Comparison of ENCODE assay signal across 18 cellular contexts in the genomic region with DNA sequence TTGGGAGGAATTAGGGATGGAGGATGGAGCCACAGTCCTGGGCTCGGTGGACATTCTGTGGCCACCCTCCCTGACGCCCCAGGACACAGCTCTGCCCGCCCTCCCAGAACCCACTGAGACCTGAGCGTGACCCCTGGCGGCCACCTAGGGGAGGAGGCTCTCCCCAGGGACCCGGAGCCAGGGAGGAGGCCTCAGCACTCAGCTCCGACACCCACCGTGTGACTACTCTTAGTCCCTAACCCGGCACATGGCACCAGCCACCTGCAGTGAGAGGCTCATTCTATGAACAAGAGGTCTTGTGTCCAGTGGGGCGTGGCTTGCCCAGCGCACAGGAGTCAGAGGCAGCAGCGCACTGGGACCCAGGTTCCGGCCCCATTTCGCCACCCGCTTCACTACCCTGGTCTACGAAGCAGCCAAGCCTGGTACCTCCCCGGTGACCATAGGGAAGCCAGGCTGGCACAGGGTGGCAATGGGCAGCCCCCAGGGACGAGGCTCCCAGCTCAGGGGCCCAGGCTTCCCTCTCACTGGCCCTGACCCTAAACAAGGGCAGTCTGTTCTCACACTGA. TPM values are rescaled to one million over a fixed set of nuclear protein-coding genes. Genes with fewer than 3 reads are reported as not detected.
DNase-seq lines count a peak whose midpoint lies in the region; ATAC-seq and TF ChIP-seq lines count a peak whose summit lies in the region.
"Had no signal": no experiment of that assay in that cellular context is flagged by ENCODE, and none has a peak within 500 bp of the region (broad histone marks: within the 10 kb centered on the region; RNA-seq: fewer than 3 reads in every experiment).

No MANE protein-coding gene starts in this region.

- TF ChIP-seq EP300 in SK-N-SH (IDR thresholded peaks at IDR 0.05; ENCODE audit: borderline replicate concordance in 1 of 2, low read depth in 1 of 2, low read length in 1 of 2), result no peak

- POLR2A ChIA-PET in SK-N-SH (lab: Yijun Ruan, JAX), result interaction anchor here (0.9 to 1.8 kb wide), 3 partner anchors 24 to 92 kb away, joined by 4 to 6 read pairs (median 6); partner anchors contain the start of gene DBH

- H3K4me3 ChIP-seq in SK-N-SH (ENCODE audit: low read depth in 2 of 2, low read length in 1 of 2) (no peak overlapping the region), NT2/D1 (ENCODE audit: insufficient read length, low read depth) (no peak overlapping the region), spleen (no peak overlapping the region)

- no peak overlapping the region for H2AFZ ChIP-seq in SK-N-SH (ENCODE audit: low read depth)

- CTCF ChIA-PET in SK-N-SH (lab: Yijun Ruan, JAX), result interaction anchor here (0.7 to 8.7 kb wide), 13 partner anchors 10 to 241 kb away, joined by 3 to 83 read pairs (median 6); partner anchors contain the start of genes ADAMTSL2 and SARDH

- no peaks in the 10 kb centered on the region for H4K20me1 ChIP-seq in SK-N-SH (ENCODE audit: insufficient read depth)

- H3K9ac ChIP-seq in SK-N-SH (no peak overlapping the region), NT2/D1 (ENCODE audit: insufficient read length, low read depth) (peak overlapping the region; percentile 2)

- peaks cover 0 to 5% of the 10 kb centered on the region in 2 experiments; a peak in 1 of 4 replicates for H3K4me1 ChIP-seq in SK-N-SH (ENCODE audit: control insufficient read depth in 1 of 2, insufficient read depth in 2 of 2, low read depth in 1 of 2, low read length in 1 of 2)
- peaks cover 3% of the 10 kb centered on the region for H3K4me1 ChIP-seq in NT2/D1 (ENCODE audit: insufficient read depth, insufficient read length)
- H3K4me1 ChIP-seq in spleen, result peaks cover 0 to 3% (median 0%) of the 10 kb centered on the region in 6 donors

- no peaks in the 10 kb centered on the region for H3K27me3 ChIP-seq in SK-N-SH (ENCODE audit: insufficient read depth)
- H3K27me3 ChIP-seq in NT2/D1 (ENCODE audit: insufficient read depth, insufficient read length), result no peaks in the 10 kb centered on the region
- peaks cover 0 to 51% (median 0%) of the 10 kb centered on the region in 7 donors for H3K27me3 ChIP-seq in spleen (replicated peaks in 1 of 7)

- no peaks in the 10 kb centered on the region for H3K79me2 ChIP-seq in SK-N-SH (ENCODE audit: insufficient read depth)

- WGBS in SK-N-SH (ENCODE audit: low lambda C conversion rate), result 57% methylated on average over 2 of the region's 18 CpGs
- WGBS in spleen, 5 donors, result 72 to 94% (median 87%) methylated on average over 10 to 18 of the region's 18 CpGs

- H3F3A ChIP-seq in SK-N-SH (replicated peaks; ENCODE audit: insufficient read depth), result peaks cover 4% of the 10 kb centered on the region

- H3K9me3 ChIP-seq in SK-N-SH (no peaks in the 10 kb centered on the region), NT2/D1 (ENCODE audit: insufficient read depth, low read length) (peaks cover 13% of the 10 kb centered on the region; the same call in 1 of the 2 replicates), spleen (no peaks in the 10 kb centered on the region)

- H3K36me3 ChIP-seq in SK-N-SH (replicated peaks in 1 of 2; ENCODE audit: control insufficient read depth in 1 of 2, insufficient read depth in 2 of 2, low read length in 1 of 2) (peaks cover 0 to 3% of the 10 kb centered on the region in 2 experiments), NT2/D1 (ENCODE audit: insufficient read depth, insufficient read length, low read length) (no peaks in the 10 kb centered on the region), spleen (no peaks in the 10 kb centered on the region)

- no peak for TF ChIP-seq POLR2A in spleen (IDR thresholded peaks at IDR 0.05)

- intact Hi-C loops in spleen (cut with DNase I; ENCODE audit: low total_unique reads), result loop anchor here (10.0 kb wide), 1 partner anchor 193 kb away; the partner anchor contains the start of gene ADAMTSL2

- no peak for TF ChIP-seq RAD21 in SK-N-SH (IDR thresholded peaks at IDR 0.05; ENCODE audit: low read length)

- peak; percentile 29 for DNase-seq in SK-N-SH
- no peak for DNase-seq in NT2/D1 (ENCODE audit: low read depth, low spot score)
- DNase-seq in iPS-NIHi11 (ENCODE audit: low spot score), result peak; percentile 2
- DNase-seq in spleen, result peak; percentile 67
- DNase-seq in NCI-H2171 treated with DMSO at 0.1 percent for 48 hours (lab: John Stamatoyannopoulos, UW), result no peak
- no peak for DNase-seq in NCI-H187 (lab: John Stamatoyannopoulos, UW)
- DNase-seq in NOMO-1 treated with dmso at 0.1 percent for 144 hours (lab: John Stamatoyannopoulos, UW; ENCODE audit: unreplicated experiment), result no peak
- DNase-seq: activated CD4-positive, alpha-beta T cell treated with anti-CD3 and anti-CD28 coated beads, Interleukin-2, amount 10 ng/mL, durations not matched to agents 24 days and 14 days; activated naive CD4-positive, alpha-beta T cell treated with anti-CD3 and anti-CD28 coated beads, Interleukin-2, amount 10 ng/mL, durations not matched to agents 7 days and 5 days; activated T-cell treated with anti-CD3 and anti-CD28 coated beads for 4 hours; HCEC 1CT; NCI-H1694 treated with DMSO at 0.1 percent for 48 hours; NCI-H345; nucleus accumbens; stimulated activated CD4-positive, alpha-beta T cell treated with anti-CD3 and anti-CD28 coated beads, Interleukin-2, amount 100 ng/mL, for 24 hours; SW 1271 had no signal

- no peak overlapping the region for H3K4me2 ChIP-seq in SK-N-SH

- H3K9me2 ChIP-seq in SK-N-SH, result no peaks in the 10 kb centered on the region

- TF ChIP-seq CTCF in SK-N-SH (IDR thresholded peaks at IDR 0.05) (no peak), spleen (IDR thresholded peaks at IDR 0.05 in 8 of 11, conservative IDR thresholded peaks at IDR 0.05 in 3 of 11) (no peak)

- ATAC-seq in SK-N-SH treated with all-trans-retinoic acid at 6 μM for 48 hours, result no peak

- no peak overlapping the region for H3K27ac ChIP-seq in SK-N-SH (ENCODE audit: low read depth in 2 of 2, low read length in 1 of 2)
- H3K27ac ChIP-seq in spleen, result no peak overlapping the region
- H3K27ac ChIP-seq: 22Rv1 had no signal

TF ChIP-seq in SK-N-SH, 30 proteins besides CTCF, POLR2A, EP300 and RAD21 (continues in another document):
- TF ChIP-seq FOXJ3 (CRISPR knock-in tag; IDR thresholded peaks at IDR 0.05) (no peak), TAF1 (IDR thresholded peaks at IDR 0.05; ENCODE audit: borderline replicate concordance, low read depth, low read length) (no peak), NFIC (IDR thresholded peaks at IDR 0.05; ENCODE audit: borderline replicate concordance) (no peak), GABPA (IDR thresholded peaks at IDR 0.05; ENCODE audit: low read depth) (no peak), ELF1 (IDR thresholded peaks at IDR 0.05) (no peak), NRF1 (IDR thresholded peaks at IDR 0.05; ENCODE audit: low read depth, low read length) (no peak)

TF ChIP-seq in SK-N-SH treated with all-trans-retinoic acid at 6 μM for 48 hours, 23 proteins besides CTCF, POLR2A, EP300 and RAD21:
- no peak for TF ChIP-seq ESRRG (CRISPR knock-in tag; IDR thresholded peaks at IDR 0.05)
TF ChIP-seq in SK-N-SH treated with all-trans-retinoic acid at 6 μM for 48 hours: peak in this region for 0.

RNA-seq across cellular contexts. Expression of gene SARDH, which starts 10.2 kb away (rescaled TPM):
- polyA plus RNA-seq in SK-N-SH (2012; rRNA removed) (2.9 and 5.9 TPM in 2 replicates), spleen (1 to 10 TPM; 1.3 to 1.5 (median 1.5) TPM)
- 1.6 and 3.0 TPM in 2 replicates for polyA plus RNA-seq in SK-N-SH (2012; cell fraction: cytosol; rRNA removed)
- polyA plus RNA-seq in SK-N-SH (2012; cell fraction: nucleus; rRNA removed), result 9.9 and 14.3 TPM in 2 replicates
- total RNA-seq in spleen, result 1 to 10 TPM; 1.0 to 4.5 (median 3.1) TPM

Comparison
In these comparisons a context has a peak if more than half of its experiments do, and no peak if none do; other contexts are left out.
1. DNase-seq: peak in SK-N-SH (single experiment), iPS-NIHi11 (single experiment) and spleen (single experiment); none in NT2/D1 (single experiment), NCI-H2171 treated with DMSO at 0.1 percent for 48 hours (single experiment), NCI-H187 (0 of 2) and NOMO-1 treated with dmso at 0.1 percent for 144 hours (single experiment).